ENCODE assay signal across 1 cellular context in genomic region chr4:109735566-109736454, GRCh38.
TF ChIP-seq lines count a peak whose summit lies in the region.

No MANE protein-coding gene starts in this region.

TF ChIP-seq in K562, 482 proteins besides CTCF, POLR2A, EP300 and RAD21 (continued from another document):
- TF ChIP-seq, protein P1, sequence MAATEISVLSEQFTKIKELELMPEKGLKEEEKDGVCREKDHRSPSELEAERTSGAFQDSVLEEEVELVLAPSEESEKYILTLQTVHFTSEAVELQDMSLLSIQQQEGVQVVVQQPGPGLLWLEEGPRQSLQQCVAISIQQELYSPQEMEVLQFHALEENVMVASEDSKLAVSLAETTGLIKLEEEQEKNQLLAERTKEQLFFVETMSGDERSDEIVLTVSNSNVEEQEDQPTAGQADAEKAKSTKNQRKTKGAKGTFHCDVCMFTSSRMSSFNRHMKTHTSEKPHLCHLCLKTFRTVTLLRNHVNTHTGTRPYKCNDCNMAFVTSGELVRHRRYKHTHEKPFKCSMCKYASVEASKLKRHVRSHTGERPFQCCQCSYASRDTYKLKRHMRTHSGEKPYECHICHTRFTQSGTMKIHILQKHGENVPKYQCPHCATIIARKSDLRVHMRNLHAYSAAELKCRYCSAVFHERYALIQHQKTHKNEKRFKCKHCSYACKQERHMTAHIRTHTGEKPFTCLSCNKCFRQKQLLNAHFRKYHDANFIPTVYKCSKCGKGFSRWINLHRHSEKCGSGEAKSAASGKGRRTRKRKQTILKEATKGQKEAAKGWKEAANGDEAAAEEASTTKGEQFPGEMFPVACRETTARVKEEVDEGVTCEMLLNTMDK (IDR thresholded peaks at IDR 0.05; ENCODE audit: borderline replicate concordance, insufficient read depth, low read depth, low read length, poor library complexity, severe bottlenecking), result no peak
- TF ChIP-seq, protein P2, sequence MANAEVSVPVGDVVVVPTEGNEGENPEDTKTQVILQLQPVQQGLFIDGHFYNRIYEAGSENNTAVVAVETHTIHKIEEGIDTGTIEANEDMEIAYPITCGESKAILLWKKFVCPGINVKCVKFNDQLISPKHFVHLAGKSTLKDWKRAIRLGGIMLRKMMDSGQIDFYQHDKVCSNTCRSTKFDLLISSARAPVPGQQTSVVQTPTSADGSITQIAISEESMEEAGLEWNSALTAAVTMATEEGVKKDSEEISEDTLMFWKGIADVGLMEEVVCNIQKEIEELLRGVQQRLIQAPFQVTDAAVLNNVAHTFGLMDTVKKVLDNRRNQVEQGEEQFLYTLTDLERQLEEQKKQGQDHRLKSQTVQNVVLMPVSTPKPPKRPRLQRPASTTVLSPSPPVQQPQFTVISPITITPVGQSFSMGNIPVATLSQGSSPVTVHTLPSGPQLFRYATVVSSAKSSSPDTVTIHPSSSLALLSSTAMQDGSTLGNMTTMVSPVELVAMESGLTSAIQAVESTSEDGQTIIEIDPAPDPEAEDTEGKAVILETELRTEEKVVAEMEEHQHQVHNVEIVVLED (CRISPR knock-in tag; IDR thresholded peaks at IDR 0.05), result no peak
- no peak for TF ChIP-seq PCBP2 (IDR thresholded peaks at IDR 0.05; ENCODE audit: low read depth, low read length, poor library complexity, severe bottlenecking)
